ENCODE assay signal across 17 cellular contexts in genomic region chr7:66700633-66701131, GRCh38. TPM values are rescaled to one million over a fixed set of nuclear protein-coding genes. Genes with fewer than 3 reads are reported as not detected.
DNase-seq lines count a peak whose midpoint lies in the region; ATAC-seq and TF ChIP-seq lines count a peak whose summit lies in the region.
"Had no signal": no experiment of that assay in that cellular context is flagged by ENCODE, and none has a peak within 500 bp of the region (broad histone marks: within the 10 kb centered on the region; RNA-seq: fewer than 3 reads in every experiment).

No MANE protein-coding gene starts in this region.

- no peak overlapping the region for H3K27ac ChIP-seq in Panc1 (ENCODE audit: low read length)
- peak overlapping the region; percentile 71 to 82 for H3K27ac ChIP-seq in coronary artery
- no peak overlapping the region for H3K27ac ChIP-seq in trophoblast cell (ENCODE audit: low read depth, low read length)
- peak overlapping the region; percentile 21 to 51 (median 34) for H3K27ac ChIP-seq in transverse colon
- H3K27ac ChIP-seq in psoas muscle, result no peak overlapping the region

- intact Hi-C loops in Panc1 (cut with micrococcal nuclease; ENCODE audit: unreplicated experiment) (no loop called here), transverse colon (cut with DNase I; ENCODE audit: low total_unique reads) (no loop called here), psoas muscle (cut with DNase I) (no loop called here)

- H3K4me2 ChIP-seq in trophoblast cell (ENCODE audit: low read length), result no peak overlapping the region

- no peak for TF ChIP-seq POLR2A in transverse colon (IDR thresholded peaks at IDR 0.05)

- no peak overlapping the region for H3K9ac ChIP-seq in trophoblast cell (ENCODE audit: low read length)

- no peak overlapping the region for H2BK12ac ChIP-seq in trophoblast cell (ENCODE audit: low read length)

- H3K27me3 ChIP-seq in Panc1 (ENCODE audit: control insufficient read depth, insufficient read depth, low read length), result no peaks in the 10 kb centered on the region
- H3K27me3 ChIP-seq in trophoblast cell (ENCODE audit: insufficient read depth, low read length), result no peaks in the 10 kb centered on the region
- no peaks in the 10 kb centered on the region for H3K27me3 ChIP-seq in transverse colon
- H3K27me3 ChIP-seq in psoas muscle (ENCODE audit: insufficient read depth in 3 of 3, low read length in 2 of 3), result no peaks in the 10 kb centered on the region

- no peaks in the 10 kb centered on the region for H3K79me2 ChIP-seq in trophoblast cell (ENCODE audit: control insufficient read depth, insufficient read depth, low read length, poor library complexity)

- H3K9me3 ChIP-seq in Panc1 (ENCODE audit: control insufficient read depth, insufficient read depth, low read depth, low read length) (no peaks in the 10 kb centered on the region), trophoblast cell (ENCODE audit: insufficient read depth, low read depth, low read length) (no peaks in the 10 kb centered on the region), transverse colon (no peaks in the 10 kb centered on the region), psoas muscle (no peaks in the 10 kb centered on the region)

- BruUV-seq in Panc1 (replicated peaks; lab: Mats Ljungman, UMichigan), result no TSS peak

- H4K91ac ChIP-seq in trophoblast cell (ENCODE audit: low read depth, low read length), result no peak overlapping the region

- no peak overlapping the region for H2BK120ac ChIP-seq in trophoblast cell (ENCODE audit: insufficient read depth, low read length, poor library complexity)

- no CpG with 5 or more reads among the region's 7 CpGs for WGBS in trophoblast cell (ENCODE audit: extremely low coverage, insufficient coverage, insufficient read length)
- WGBS in transverse colon (ENCODE audit: low coverage in 1 of 2), 2 donors, result 92% methylated on average over 7 of the region's 7 CpGs; no CpG with 5 or more reads in 1 of the 2 donors
- WGBS in psoas muscle, 3 donors, result 89 to 95% (median 93%) methylated on average over 7 of the region's 7 CpGs

- TF ChIP-seq CTCF in Panc1 (IDR thresholded peaks at IDR 0.05) (no peak), coronary artery (IDR thresholded peaks at IDR 0.05) (no peak), transverse colon (IDR thresholded peaks at IDR 0.05) (no peak), psoas muscle (IDR thresholded peaks at IDR 0.05) (no peak)

- H3K4me3 ChIP-seq in Panc1 (ENCODE audit: low read depth in 2 of 2, low read length in 2 of 2) (no peak overlapping the region), coronary artery (peak overlapping the region; percentile 32), trophoblast cell (ENCODE audit: low read depth, low read length) (no peak overlapping the region), transverse colon (no peak overlapping the region), psoas muscle (no peak overlapping the region)

- H4K8ac ChIP-seq in trophoblast cell (ENCODE audit: low read depth, low read length), result no peak overlapping the region

- no peak overlapping the region for H2AFZ ChIP-seq in trophoblast cell (ENCODE audit: insufficient read depth, low read length, poor library complexity)

- no peaks in the 10 kb centered on the region for H3K79me1 ChIP-seq in trophoblast cell (ENCODE audit: low read length)

- H3K4ac ChIP-seq in trophoblast cell (ENCODE audit: low read depth, low read length), result no peak overlapping the region

- no peak overlapping the region for H3K18ac ChIP-seq in trophoblast cell (ENCODE audit: low read length)

- POLR2A ChIA-PET in Panc1 (lab: Charles Lee), result no interaction called here

- ATAC-seq in Panc1 (peak; percentile 8; the same call in 1 of the 2 replicates), GM21723 (IDR thresholded peaks at IDR 0.05; ENCODE audit: unreplicated experiment) (no peak), GM21717 (IDR thresholded peaks at IDR 0.05; ENCODE audit: unreplicated experiment) (no peak), psoas muscle (no peak)
- ATAC-seq: HCT116 had no signal

- no peaks in the 10 kb centered on the region for H3K36me3 ChIP-seq in Panc1 (ENCODE audit: control insufficient read depth, insufficient read depth, low read length)
- peaks cover 0 to 7% of the 10 kb centered on the region in 2 experiments for H3K36me3 ChIP-seq in trophoblast cell (ENCODE audit: control insufficient read depth in 1 of 2, insufficient read depth in 2 of 2, low read length in 2 of 2)
- H3K36me3 ChIP-seq in transverse colon, result no peaks in the 10 kb centered on the region
- H3K36me3 ChIP-seq in psoas muscle (ENCODE audit: insufficient read depth in 1 of 2, low read depth in 1 of 2), result no peaks in the 10 kb centered on the region

- H3K4me1 ChIP-seq in Panc1 (ENCODE audit: control insufficient read depth, insufficient read depth, low read length), result no peaks in the 10 kb centered on the region
- peaks cover 0 to 4% of the 10 kb centered on the region in 2 experiments for H3K4me1 ChIP-seq in trophoblast cell (ENCODE audit: control insufficient read depth in 1 of 2, insufficient read depth in 2 of 2, low read length in 2 of 2)
- H3K4me1 ChIP-seq in transverse colon, result peaks cover 0 to 15% (median 2%) of the 10 kb centered on the region in 4 donors
- no peaks in the 10 kb centered on the region for H3K4me1 ChIP-seq in psoas muscle

- CTCF ChIA-PET in Panc1 (lab: Charles Lee), result interaction anchor here (0.7 kb wide), 1 partner anchor 20 kb away, joined by 5 read pairs; no protein-coding TSS in a partner anchor

- DNase-seq in Panc1 (ENCODE audit: low read depth, low spot score) (no peak), coronary artery (ENCODE audit: low spot score) (no peak), trophoblast cell (peak; percentile 32 to 44), transverse colon (no peak), psoas muscle (no peak)
- no peak for DNase-seq in effector CD8-positive, alpha-beta T cell (lab: John Stamatoyannopoulos, UW)
- DNase-seq: AML-193; Calu3; CD4-positive, CD25-positive, alpha-beta regulatory T cell; MV-4-11; NCI-H1436; NCI-H2081; NCI-H524; RPMI8226 had no signal

- TF ChIP-seq EP300 in transverse colon (IDR thresholded peaks at IDR 0.05; ENCODE audit: low read depth), result no peak

- in situ Hi-C loops in Panc1 (cut with HindIII; ENCODE audit: low pct_unique_long_range_greater_than_20kb, low sequenced_read_pairs) (no loop called here), transverse colon (cut with MboI; ENCODE audit: low pct_ligation_motif_present in 1 of 4, low pct_unique_long_range_greater_than_20kb in 1 of 4, low sequenced_read_pairs in 3 of 4) (no loop called here)

- H2BK5ac ChIP-seq in trophoblast cell (ENCODE audit: low read depth, low read length, poor library complexity), result no peak overlapping the region

- no peak overlapping the region for H4K12ac ChIP-seq in trophoblast cell (ENCODE audit: low read depth, low read length)

- no peak overlapping the region for H3K14ac ChIP-seq in trophoblast cell (ENCODE audit: low read length)

- no peak overlapping the region for H2AK5ac ChIP-seq in trophoblast cell (ENCODE audit: low read length)

- no peak overlapping the region for H3K23ac ChIP-seq in trophoblast cell (ENCODE audit: low read length)

RNA-seq across cellular contexts. Expression of gene RABGEF1, which starts 39.9 kb away (rescaled TPM):
- 27.3 TPM for total RNA-seq in Panc1 (2021; ENCODE audit: unreplicated experiment)
- polyA plus RNA-seq in Panc1 (2012; ENCODE audit: insufficient read length), result 22.9 TPM
- polyA plus RNA-seq in trophoblast cell (2013), result 20.3 and 20.9 TPM in 2 replicates
- 10 to 100 TPM; 12.7 to 32.9 (median 30.4) TPM for total RNA-seq in transverse colon
- total RNA-seq in psoas muscle, result 10 to 100 TPM; 18.1 to 20.3 (median 18.6) TPM
- polyA plus RNA-seq in psoas muscle, result 10 to 100 TPM; 12.0 to 23.2 (median 19.5) TPM

Comparison
In these comparisons a context has a peak if more than half of its experiments do, and no peak if none do; other contexts are left out.
1. DNase-seq: peak in trophoblast cell (2 of 2); none in Panc1 (single experiment), coronary artery (single experiment), transverse colon (single experiment), effector CD8-positive, alpha-beta T cell (single experiment) and psoas muscle (0 of 2).
2. H3K27ac ChIP-seq: peak in coronary artery (2 of 2) and transverse colon (4 of 4); none in Panc1 (single experiment), trophoblast cell (single experiment) and psoas muscle (single experiment).